8 cellular contexts compared by ENCODE assay signal in genomic region chr3:170418422-170419300, GRCh38. TPM values are rescaled to one million over a fixed set of nuclear protein-coding genes. Genes with fewer than 3 reads are reported as not detected.
A peak's percentile ranks its signal among the peaks of the same experiment; 100 is the strongest.
DNase-seq lines count a peak whose midpoint lies in the region; ATAC-seq and TF ChIP-seq lines count a peak whose summit lies in the region.

CLDN11 (plus strand) TSS chr3:170418868; CDS start chr3:170419067, 199 bp downstream.

- DNase-seq in AG08395 (ENCODE audit: low spot score) (peak; percentile 92), GM20000 (ENCODE audit: low spot score) (peak; percentile 50), germinal center (ENCODE audit: low spot score) (peak; percentile 39), neural crest cell (ENCODE audit: low read depth, low spot score) (no peak), HPDE6-E6E7 (ENCODE audit: extremely low spot score) (no peak)
- no peak for DNase-seq in activated CD8-positive, alpha-beta T cell treated with anti-CD3 and anti-CD28 coated beads for 36 hours

- TF ChIP-seq CTCF in GM20000 (IDR thresholded peaks at IDR 0.05; ENCODE audit: extremely low read depth, missing control alignments): no peak
- TF ChIP-seq CTCF in activated CD8-positive, alpha-beta T cell treated with anti-CD3 and anti-CD28 coated beads for 36 hours (IDR thresholded peaks at IDR 0.05): no peak
- TF ChIP-seq CTCF in neural crest cell (conservative IDR thresholded peaks at IDR 0.05): no peak

- peak within 1 kb of the TSS; percentile 56 for H3K4me3 Mint-ChIP-seq in activated CD8-positive, alpha-beta T cell treated with anti-CD3 and anti-CD28 coated beads for 36 hours
- H3K4me3 Mint-ChIP-seq in neural crest cell: peak within 1 kb of the TSS; percentile 90

- no peaks in the 10 kb centered on the region for H3K36me3 Mint-ChIP-seq in activated CD8-positive, alpha-beta T cell treated with anti-CD3 and anti-CD28 coated beads for 36 hours (ENCODE audit: low read depth)
- H3K36me3 Mint-ChIP-seq in neural crest cell (ENCODE audit: low read depth): no peaks in the 10 kb centered on the region

- H3K27ac Mint-ChIP-seq in activated CD8-positive, alpha-beta T cell treated with anti-CD3 and anti-CD28 coated beads for 36 hours: no peak within 1 kb of the TSS
- H3K27ac Mint-ChIP-seq in neural crest cell (ENCODE audit: unreplicated experiment): no peak within 1 kb of the TSS

- ATAC-seq in activated CD8-positive, alpha-beta T cell treated with anti-CD3 and anti-CD28 coated beads for 36 hours: peak; percentile 26
- ATAC-seq in GM18858 (IDR thresholded peaks at IDR 0.05; ENCODE audit: unreplicated experiment): no peak
- no peak for ATAC-seq in HG03135 (IDR thresholded peaks at IDR 0.05; ENCODE audit: unreplicated experiment)

- intact Hi-C loops in activated CD8-positive, alpha-beta T cell treated with anti-CD3 and anti-CD28 coated beads for 36 hours (cut with micrococcal nuclease): no loop called here

- peaks cover 7% of the 10 kb centered on the region for H3K4me1 Mint-ChIP-seq in activated CD8-positive, alpha-beta T cell treated with anti-CD3 and anti-CD28 coated beads for 36 hours (ENCODE audit: low read depth)
- peaks cover 16% of the 10 kb centered on the region for H3K4me1 Mint-ChIP-seq in neural crest cell

- CTCF ChIA-PET in activated CD8-positive, alpha-beta T cell treated with anti-CD3 and anti-CD28 coated beads for 36 hours (lab: Charles Lee): interaction anchor here (1.1 to 9.9 kb wide), 4 partner anchors 8 to 393 kb away, joined by 3 to 144 read pairs (median 3); no protein-coding TSS in a partner anchor

- H3K27me3 Mint-ChIP-seq in activated CD8-positive, alpha-beta T cell treated with anti-CD3 and anti-CD28 coated beads for 36 hours: peaks cover 40% of the 10 kb centered on the region
- H3K27me3 Mint-ChIP-seq in neural crest cell (ENCODE audit: low read depth): peaks cover 40% of the 10 kb centered on the region

- POLR2A ChIA-PET in activated CD8-positive, alpha-beta T cell treated with anti-CD3 and anti-CD28 coated beads for 36 hours (lab: Charles Lee): no interaction called here

- H3K9me3 Mint-ChIP-seq in activated CD8-positive, alpha-beta T cell treated with anti-CD3 and anti-CD28 coated beads for 36 hours: no peaks in the 10 kb centered on the region
- H3K9me3 Mint-ChIP-seq in neural crest cell: no peaks in the 10 kb centered on the region

RNA-seq across cellular contexts. Expression of gene CLDN11, which starts in this region (rescaled TPM):
- not detected for total RNA-seq in activated CD8-positive, alpha-beta T cell treated with anti-CD3 and anti-CD28 coated beads for 36 hours
- 1.8 and 2.0 TPM in 2 replicates for total RNA-seq in neural crest cell

Comparison
In these comparisons a context has a peak if more than half of its experiments do, and no peak if none do; other contexts are left out.
1. Peak in ATAC-seq in activated CD8-positive, alpha-beta T cell treated with anti-CD3 and anti-CD28 coated beads for 36 hours; RNA of the gene not detected or under 1 TPM.
2. DNase-seq: peak in AG08395 (single experiment), GM20000 (single experiment) and germinal center (single experiment); none in activated CD8-positive, alpha-beta T cell treated with anti-CD3 and anti-CD28 coated beads for 36 hours (single experiment), neural crest cell (single experiment) and HPDE6-E6E7 (single experiment).